12 cellular contexts compared by ENCODE assay signal in the genomic region with DNA sequence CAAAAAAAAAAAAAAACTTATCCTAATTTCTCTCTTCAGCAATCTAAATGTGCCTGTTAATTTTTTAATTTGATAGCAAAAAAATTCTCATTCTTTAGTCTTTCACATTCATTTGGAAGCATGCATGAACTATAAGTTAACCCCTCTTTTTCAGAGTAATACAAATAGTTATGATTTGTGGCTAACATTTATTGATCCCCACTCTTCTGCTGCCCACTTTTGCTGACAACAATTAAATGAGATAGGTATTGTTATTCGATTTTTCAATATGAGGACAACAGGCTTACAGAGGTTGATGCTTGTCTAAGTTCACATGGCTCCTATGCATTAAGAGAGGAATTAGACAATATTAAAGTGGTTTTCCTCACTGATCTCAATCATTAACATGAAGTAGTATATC. TPM values are rescaled to one million over a fixed set of nuclear protein-coding genes. Genes with fewer than 3 reads are reported as not detected.
A peak's percentile ranks its signal among the peaks of the same experiment; 100 is the strongest.
DNase-seq lines count a peak whose midpoint lies in the region; ATAC-seq and TF ChIP-seq lines count a peak whose summit lies in the region.
"Had no signal": no experiment of that assay in that cellular context is flagged by ENCODE, and none has a peak within 500 bp of the region (broad histone marks: within the 10 kb centered on the region; RNA-seq: fewer than 3 reads in every experiment).

No MANE protein-coding gene starts in this region.

- peaks cover 18% of the 10 kb centered on the region for H3K4me1 ChIP-seq in KMS-11 (ENCODE audit: low read depth, poor library complexity, severe bottlenecking)

- no peak overlapping the region for H3K4me3 ChIP-seq in KMS-11 (IDR thresholded peaks at IDR 0.05; ENCODE audit: insufficient read depth, low read depth, low read length)

- intact Hi-C loops in activated T-helper 2 cell treated with anti-CD3 and anti-CD28 coated beads, Interferon-gamma antibody, Interleukin-2, Interleukin-4, amounts not matched to agents 10 μg/mL and 5 μg/mL and 100 μg/mL, durations not matched to agents 14 hours and 24 hours and 36 hours (cut with micrococcal nuclease), result no loop called here

- no peaks in the 10 kb centered on the region for H3K27me3 ChIP-seq in KMS-11 (ENCODE audit: insufficient read depth, low read depth)
- H3K27me3 ChIP-seq: heart left ventricle, left lung, SJSA1 had no signal

- H4K20me1 ChIP-seq in KMS-11 (ENCODE audit: insufficient read depth), result no peaks in the 10 kb centered on the region

- no peaks in the 10 kb centered on the region for H3K27me3 Mint-ChIP-seq in T-helper 1 cell treated with Interleukin-12 subunit alpha and Interleukin-12 subunit beta and Interleukin-4 antibody, amounts not matched to agents 30 μg/mL and 1 μg/mL, for 36 hours (ENCODE audit: low read depth)
- no peaks in the 10 kb centered on the region for H3K27me3 Mint-ChIP-seq in activated T-helper 2 cell treated with anti-CD3 and anti-CD28 coated beads, Interferon-gamma antibody, Interleukin-2, Interleukin-4, amounts not matched to agents 10 μg/mL and 5 μg/mL and 100 μg/mL, durations not matched to agents 14 hours and 24 hours and 36 hours (ENCODE audit: low read depth)
- peaks cover 12% of the 10 kb centered on the region for H3K27me3 Mint-ChIP-seq in nephron (ENCODE audit: low read depth)

- H3K27ac ChIP-seq in KMS-11, result peak overlapping the region; percentile 100; the same call in 1 of the 2 replicates
- H3K27ac ChIP-seq: cardiac muscle cell had no signal

- no peak overlapping the region for H3K9ac ChIP-seq in KMS-11

- peak overlapping the region; percentile 84 for H3K27ac Mint-ChIP-seq in T-helper 1 cell treated with Interleukin-12 subunit alpha and Interleukin-12 subunit beta and Interleukin-4 antibody, amounts not matched to agents 30 μg/mL and 1 μg/mL, for 36 hours
- H3K27ac Mint-ChIP-seq in activated T-helper 2 cell treated with anti-CD3 and anti-CD28 coated beads, Interferon-gamma antibody, Interleukin-2, Interleukin-4, amounts not matched to agents 10 μg/mL and 5 μg/mL and 100 μg/mL, durations not matched to agents 14 hours and 24 hours and 36 hours, result peak overlapping the region; percentile 85
- peak overlapping the region; percentile 100 for H3K27ac Mint-ChIP-seq in nephron

- peak overlapping the region; percentile 71 for H3K4me3 Mint-ChIP-seq in T-helper 1 cell treated with Interleukin-12 subunit alpha and Interleukin-12 subunit beta and Interleukin-4 antibody, amounts not matched to agents 30 μg/mL and 1 μg/mL, for 36 hours
- H3K4me3 Mint-ChIP-seq in activated T-helper 2 cell treated with anti-CD3 and anti-CD28 coated beads, Interferon-gamma antibody, Interleukin-2, Interleukin-4, amounts not matched to agents 10 μg/mL and 5 μg/mL and 100 μg/mL, durations not matched to agents 14 hours and 24 hours and 36 hours (ENCODE audit: low read depth), result peak overlapping the region; percentile 71
- H3K4me3 Mint-ChIP-seq in nephron, result peak overlapping the region; percentile 78 to 85 (median 80)

- no peaks in the 10 kb centered on the region for H3K36me3 ChIP-seq in KMS-11 (ENCODE audit: insufficient read depth)
- H3K36me3 ChIP-seq: cardiac muscle cell, heart left ventricle, left lung had no signal

- peaks cover 15% of the 10 kb centered on the region for H3K36me3 Mint-ChIP-seq in T-helper 1 cell treated with Interleukin-12 subunit alpha and Interleukin-12 subunit beta and Interleukin-4 antibody, amounts not matched to agents 30 μg/mL and 1 μg/mL, for 36 hours (ENCODE audit: low read depth)
- peaks cover 21% of the 10 kb centered on the region for H3K36me3 Mint-ChIP-seq in activated T-helper 2 cell treated with anti-CD3 and anti-CD28 coated beads, Interferon-gamma antibody, Interleukin-2, Interleukin-4, amounts not matched to agents 10 μg/mL and 5 μg/mL and 100 μg/mL, durations not matched to agents 14 hours and 24 hours and 36 hours (ENCODE audit: low read depth)
- H3K36me3 Mint-ChIP-seq in nephron (ENCODE audit: low read depth), result peaks cover under 1% of the 10 kb centered on the region

- no peak overlapping the region for H2AFZ ChIP-seq in KMS-11 (ENCODE audit: low read depth)

- TF ChIP-seq CTCF in KMS-11 (conservative IDR thresholded peaks at IDR 0.05; ENCODE audit: low read depth, low read length), result no peak
- no peak for TF ChIP-seq CTCF in nephron (IDR thresholded peaks at IDR 0.05; ENCODE audit: unreplicated experiment in 3 of 3)

- DNase-seq in T-helper 1 cell (no peak), NCI-H446 (lab: John Stamatoyannopoulos, UW) (no peak), dedifferentiated amniotic fluid mesenchymal stem cell (ENCODE audit: extremely low spot score) (no peak)
- DNase-seq in activated T-helper 2 cell treated with anti-CD3 and anti-CD28 coated beads, Interferon-gamma antibody, Interleukin-2, Interleukin-4, amounts not matched to agents 10 μg/mL and 5 μg/mL and 100 μg/mL, durations not matched to agents 14 hours and 24 hours and 36 hours (ENCODE audit: low spot score), result no peak
- DNase-seq: heart left ventricle, left lung had no signal

- H3K4me2 ChIP-seq in KMS-11, result peak overlapping the region; percentile 69

- H3K79me2 ChIP-seq in KMS-11 (ENCODE audit: insufficient read depth, low read depth), result peaks cover 25% of the 10 kb centered on the region

- no peak for ATAC-seq in HG03025 (IDR thresholded peaks at IDR 0.05; ENCODE audit: low FRiP score, unreplicated experiment)
- ATAC-seq: heart left ventricle, left lung had no signal

- peaks cover 13% of the 10 kb centered on the region for H3K9me3 Mint-ChIP-seq in T-helper 1 cell treated with Interleukin-12 subunit alpha and Interleukin-12 subunit beta and Interleukin-4 antibody, amounts not matched to agents 30 μg/mL and 1 μg/mL, for 36 hours
- peaks cover 7% of the 10 kb centered on the region for H3K9me3 Mint-ChIP-seq in activated T-helper 2 cell treated with anti-CD3 and anti-CD28 coated beads, Interferon-gamma antibody, Interleukin-2, Interleukin-4, amounts not matched to agents 10 μg/mL and 5 μg/mL and 100 μg/mL, durations not matched to agents 14 hours and 24 hours and 36 hours
- H3K9me3 Mint-ChIP-seq in nephron, result peaks cover 4% of the 10 kb centered on the region

- H3K4me1 Mint-ChIP-seq in T-helper 1 cell treated with Interleukin-12 subunit alpha and Interleukin-12 subunit beta and Interleukin-4 antibody, amounts not matched to agents 30 μg/mL and 1 μg/mL, for 36 hours (ENCODE audit: low read depth), result peaks cover 20% of the 10 kb centered on the region
- peaks cover 31% of the 10 kb centered on the region for H3K4me1 Mint-ChIP-seq in activated T-helper 2 cell treated with anti-CD3 and anti-CD28 coated beads, Interferon-gamma antibody, Interleukin-2, Interleukin-4, amounts not matched to agents 10 μg/mL and 5 μg/mL and 100 μg/mL, durations not matched to agents 14 hours and 24 hours and 36 hours (ENCODE audit: low read depth)
- peaks cover 9% of the 10 kb centered on the region for H3K4me1 Mint-ChIP-seq in nephron

RNA-seq across cellular contexts. Expression of a gene that starts 2.9 kb away (rescaled TPM):
- 51.3 and 52.0 TPM in 2 replicates for total RNA-seq in activated T-helper 2 cell treated with anti-CD3 and anti-CD28 coated beads, Interferon-gamma antibody, Interleukin-2, Interleukin-4, amounts not matched to agents 10 μg/mL and 5 μg/mL and 100 μg/mL, durations not matched to agents 14 hours and 24 hours and 36 hours
